In genomic region chr5:92927291-92927778, GRCh38 we compare ENCODE assay signal across 12 cellular contexts.
A peak's percentile ranks its signal among the peaks of the same experiment; 100 is the strongest.
DNase-seq lines count a peak whose midpoint lies in the region; ATAC-seq, FAIRE-seq and TF ChIP-seq lines count a peak whose summit lies in the region.
"Had no signal": no experiment of that assay in that cellular context is flagged by ENCODE, and none has a peak within 500 bp of the region (broad histone marks: within the 10 kb centered on the region; RNA-seq: fewer than 3 reads in every experiment).

No MANE protein-coding gene starts in this region.

- H3K27ac ChIP-seq in HepG2 (ENCODE audit: extremely low read length, insufficient read depth, low read length) = peak overlapping the region; percentile 76
- H3K27ac ChIP-seq in right lobe of liver = no peak overlapping the region
- H3K27ac ChIP-seq in SJCRH30 = peak overlapping the region; percentile 42

- no peaks in the 10 kb centered on the region for H3K79me2 ChIP-seq in HepG2 (ENCODE audit: insufficient read depth, low read length)

- no peak overlapping the region for H2AFZ ChIP-seq in HepG2 (ENCODE audit: low read length)

- BruUV-seq in HepG2 (replicated peaks; lab: Mats Ljungman, UMichigan) = no TSS peak

- ATAC-seq in HepG2 = peak; percentile 94
- ATAC-seq in right lobe of liver = no peak
- no peak for ATAC-seq in stimulated activated effector memory CD8-positive, alpha-beta T cell treated with anti-CD3 and anti-CD28 coated beads, Interleukin-12 subunit alpha, Interleukin-12 subunit beta, amount 100 ng/mL, for 72 hours
- no peak for ATAC-seq in HG02571 (IDR thresholded peaks at IDR 0.05; ENCODE audit: unreplicated experiment)

- TF ChIP-seq CTCF in HepG2 (CRISPR knock-in tag; IDR thresholded peaks at IDR 0.05) (no peak), right lobe of liver (IDR thresholded peaks at IDR 0.05) (no peak), kidney epithelial cell (IDR thresholded peaks at IDR 0.05; ENCODE audit: insufficient read depth, low read length, poor library complexity, severe bottlenecking) (no peak)

- H3K4me1 ChIP-seq in HepG2 (ENCODE audit: insufficient read depth, low read length) = peaks cover 79% of the 10 kb centered on the region
- no peaks in the 10 kb centered on the region for H3K4me1 ChIP-seq in right lobe of liver
- H3K4me1 ChIP-seq in SJCRH30 = peaks cover 41% of the 10 kb centered on the region

- intact Hi-C loops in HepG2 (cut with micrococcal nuclease; ENCODE audit: unreplicated experiment) (loop anchor here (1.0 to 5.0 kb wide), 3 partner anchors 17 to 655 kb away; partner anchors contain the start of genes NR2F1 and NR2F1-AS1), right lobe of liver (cut with DNase I) (no loop called here)

- in situ Hi-C loops in HepG2 (cut with HindIII; ENCODE audit: extremely low pct_ligation_motif_present, low pct_unique_long_range_greater_than_20kb) = no loop called here

- peak; percentile 90 to 96 for TF ChIP-seq EP300 in HepG2 (IDR thresholded peaks at IDR 0.05; ENCODE audit: low read depth in 2 of 2, low read length in 2 of 2)
- TF ChIP-seq EP300 in HepG2 (CRISPR knock-in tag; IDR thresholded peaks at IDR 0.05; ENCODE audit: borderline replicate concordance) = peak; percentile 98

- H3K4me3 ChIP-seq in HepG2 (replicated peaks in 1 of 3; ENCODE audit: insufficient read depth in 1 of 3, low read depth in 2 of 3, low read length in 3 of 3) = no peak overlapping the region
- no peak overlapping the region for H3K4me3 ChIP-seq in right lobe of liver
- no peak overlapping the region for H3K4me3 ChIP-seq in SJCRH30
- H3K4me3 ChIP-seq in kidney epithelial cell (ENCODE audit: low read depth, low read length) = no peak overlapping the region

- H4K20me1 ChIP-seq in HepG2 (ENCODE audit: insufficient read depth, low read length) = no peaks in the 10 kb centered on the region

- DNase-seq in HepG2 (ENCODE audit: low spot score) (peak; percentile 96), right lobe of liver (no peak), SJCRH30 (peak; percentile 87 to 94), kidney epithelial cell (ENCODE audit: low read depth) (peak; percentile 63), superior temporal gyrus (ENCODE audit: extremely low spot score) (peak; percentile 56)
- DNase-seq in stimulated activated effector memory CD8-positive, alpha-beta T cell treated with anti-CD3 and anti-CD28 coated beads, Interleukin-12 subunit alpha, Interleukin-12 subunit beta, amount 100 ng/mL, for 72 hours (ENCODE audit: low spot score in 2 of 2) = no peak
- DNase-seq in NK-92 treated with Interleukin-12 subunit alpha and Interleukin-12 subunit beta, amount 100 ng/mL, for 24 hours (lab: John Stamatoyannopoulos, UW) = no peak
- DNase-seq: activated T-cell treated with anti-CD3 and anti-CD28 coated beads for 4 hours; KG1; NCI-H1694 treated with DMSO at 0.1 percent for 48 hours; stimulated activated CD4-positive, alpha-beta T cell treated with anti-CD3 and anti-CD28 coated beads, Interleukin-2, amount 100 ng/mL, for 48 hours had no signal

- peaks cover 6% of the 10 kb centered on the region for H3K9me3 Mint-ChIP-seq in stimulated activated effector memory CD8-positive, alpha-beta T cell treated with anti-CD3 and anti-CD28 coated beads, Interleukin-12 subunit alpha, Interleukin-12 subunit beta, amount 100 ng/mL, for 72 hours

- no peak overlapping the region for H3K27ac Mint-ChIP-seq in stimulated activated effector memory CD8-positive, alpha-beta T cell treated with anti-CD3 and anti-CD28 coated beads, Interleukin-12 subunit alpha, Interleukin-12 subunit beta, amount 100 ng/mL, for 72 hours

- H3K4me3 Mint-ChIP-seq in stimulated activated effector memory CD8-positive, alpha-beta T cell treated with anti-CD3 and anti-CD28 coated beads, Interleukin-12 subunit alpha, Interleukin-12 subunit beta, amount 100 ng/mL, for 72 hours = no peak overlapping the region

- FAIRE-seq in HepG2 (lab: Jason Lieb, UNC) = peak; percentile 40

- no peak for TF ChIP-seq POLR2A in HepG2 (IDR thresholded peaks at IDR 0.05; ENCODE audit: insufficient read depth in 1 of 2, low read depth in 2 of 2, low read length in 2 of 2)
- no peak for TF ChIP-seq POLR2A in right lobe of liver (IDR thresholded peaks at IDR 0.05)

- WGBS in HepG2 (ENCODE audit: low lambda C conversion rate) = 0% methylated on average over 4 of the region's 4 CpGs
- 0% methylated on average over 1 of the region's 4 CpGs for WGBS in right lobe of liver (ENCODE audit: insufficient coverage, low coverage, low lambda C conversion rate, missing lambda C conversion rate)

- peak overlapping the region; percentile 47 for H3K4me2 ChIP-seq in HepG2 (ENCODE audit: low read depth, low read length)

- CTCF ChIA-PET in HepG2 (lab: Yijun Ruan, JAX; ENCODE audit: low intra/inter-chr PET ratio, low total read pairs) = no interaction called here

- no peaks in the 10 kb centered on the region for H3K4me1 Mint-ChIP-seq in stimulated activated effector memory CD8-positive, alpha-beta T cell treated with anti-CD3 and anti-CD28 coated beads, Interleukin-12 subunit alpha, Interleukin-12 subunit beta, amount 100 ng/mL, for 72 hours

- no peak; the same call in 1 of the 2 replicates for TF ChIP-seq RAD21 in HepG2 (CRISPR knock-in tag; IDR thresholded peaks at IDR 0.05)

- H3K36me3 Mint-ChIP-seq in stimulated activated effector memory CD8-positive, alpha-beta T cell treated with anti-CD3 and anti-CD28 coated beads, Interleukin-12 subunit alpha, Interleukin-12 subunit beta, amount 100 ng/mL, for 72 hours = no peaks in the 10 kb centered on the region

- H3K9me3 ChIP-seq in HepG2 (ENCODE audit: low read length) (no peaks in the 10 kb centered on the region), right lobe of liver (no peaks in the 10 kb centered on the region), SJCRH30 (replicated peaks) (no peaks in the 10 kb centered on the region; the same call in 1 of the 2 replicates)

- H3K9ac ChIP-seq in HepG2 (ENCODE audit: insufficient read depth, low read depth, low read length) = peak overlapping the region; percentile 33; the same call in 1 of the 2 replicates

- H3K27me3 ChIP-seq in HepG2 (ENCODE audit: control insufficient read depth in 1 of 2, insufficient read depth in 2 of 2, low read length in 2 of 2) (no peaks in the 10 kb centered on the region), right lobe of liver (no peaks in the 10 kb centered on the region), SJCRH30 (no peaks in the 10 kb centered on the region), kidney epithelial cell (ENCODE audit: control insufficient read depth, insufficient read depth, low read length) (no peaks in the 10 kb centered on the region)

- H3K36me3 ChIP-seq in HepG2 (replicated peaks in 1 of 2; ENCODE audit: control insufficient read depth in 1 of 2, insufficient read depth in 2 of 2, low read length in 2 of 2) (no peaks in the 10 kb centered on the region), right lobe of liver (no peaks in the 10 kb centered on the region), SJCRH30 (no peaks in the 10 kb centered on the region), kidney epithelial cell (ENCODE audit: control insufficient read depth, insufficient read depth, low read length) (no peaks in the 10 kb centered on the region)

- POLR2A ChIA-PET in HepG2 (lab: Yijun Ruan, JAX) = interaction anchor here (0.9 to 2.3 kb wide), 7 partner anchors 16 to 52 kb away, joined by 3 to 20 read pairs (median 4); no protein-coding TSS in a partner anchor

TF ChIP-seq in HepG2, 621 proteins besides CTCF, POLR2A, EP300 and RAD21 (continues in another document):
- TF ChIP-seq, protein P1, sequence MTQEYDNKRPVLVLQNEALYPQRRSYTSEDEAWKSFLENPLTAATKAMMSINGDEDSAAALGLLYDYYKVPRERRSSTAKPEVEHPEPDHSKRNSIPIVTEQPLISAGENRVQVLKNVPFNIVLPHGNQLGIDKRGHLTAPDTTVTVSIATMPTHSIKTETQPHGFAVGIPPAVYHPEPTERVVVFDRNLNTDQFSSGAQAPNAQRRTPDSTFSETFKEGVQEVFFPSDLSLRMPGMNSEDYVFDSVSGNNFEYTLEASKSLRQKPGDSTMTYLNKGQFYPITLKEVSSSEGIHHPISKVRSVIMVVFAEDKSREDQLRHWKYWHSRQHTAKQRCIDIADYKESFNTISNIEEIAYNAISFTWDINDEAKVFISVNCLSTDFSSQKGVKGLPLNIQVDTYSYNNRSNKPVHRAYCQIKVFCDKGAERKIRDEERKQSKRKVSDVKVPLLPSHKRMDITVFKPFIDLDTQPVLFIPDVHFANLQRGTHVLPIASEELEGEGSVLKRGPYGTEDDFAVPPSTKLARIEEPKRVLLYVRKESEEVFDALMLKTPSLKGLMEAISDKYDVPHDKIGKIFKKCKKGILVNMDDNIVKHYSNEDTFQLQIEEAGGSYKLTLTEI (CRISPR knock-in tag; conservative IDR thresholded peaks at IDR 0.05) = no peak
- TF ChIP-seq, protein P2, sequence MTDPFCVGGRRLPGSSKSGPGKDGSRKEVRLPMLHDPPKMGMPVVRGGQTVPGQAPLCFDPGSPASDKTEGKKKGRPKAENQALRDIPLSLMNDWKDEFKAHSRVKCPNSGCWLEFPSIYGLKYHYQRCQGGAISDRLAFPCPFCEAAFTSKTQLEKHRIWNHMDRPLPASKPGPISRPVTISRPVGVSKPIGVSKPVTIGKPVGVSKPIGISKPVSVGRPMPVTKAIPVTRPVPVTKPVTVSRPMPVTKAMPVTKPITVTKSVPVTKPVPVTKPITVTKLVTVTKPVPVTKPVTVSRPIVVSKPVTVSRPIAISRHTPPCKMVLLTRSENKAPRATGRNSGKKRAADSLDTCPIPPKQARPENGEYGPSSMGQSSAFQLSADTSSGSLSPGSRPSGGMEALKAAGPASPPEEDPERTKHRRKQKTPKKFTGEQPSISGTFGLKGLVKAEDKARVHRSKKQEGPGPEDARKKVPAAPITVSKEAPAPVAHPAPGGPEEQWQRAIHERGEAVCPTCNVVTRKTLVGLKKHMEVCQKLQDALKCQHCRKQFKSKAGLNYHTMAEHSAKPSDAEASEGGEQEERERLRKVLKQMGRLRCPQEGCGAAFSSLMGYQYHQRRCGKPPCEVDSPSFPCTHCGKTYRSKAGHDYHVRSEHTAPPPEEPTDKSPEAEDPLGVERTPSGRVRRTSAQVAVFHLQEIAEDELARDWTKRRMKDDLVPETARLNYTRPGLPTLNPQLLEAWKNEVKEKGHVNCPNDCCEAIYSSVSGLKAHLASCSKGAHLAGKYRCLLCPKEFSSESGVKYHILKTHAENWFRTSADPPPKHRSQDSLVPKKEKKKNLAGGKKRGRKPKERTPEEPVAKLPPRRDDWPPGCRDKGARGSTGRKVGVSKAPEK (CRISPR knock-in tag; IDR thresholded peaks at IDR 0.05; ENCODE audit: borderline replicate concordance) = peak; percentile 58; the same call in 1 of the 2 replicates
- TF ChIP-seq MTF2 (CRISPR knock-in tag; IDR thresholded peaks at IDR 0.05; ENCODE audit: borderline replicate concordance) = no peak; the same call in 1 of the 2 replicates
- TF ChIP-seq ZNF350 (CRISPR knock-in tag; IDR thresholded peaks at IDR 0.05; ENCODE audit: borderline replicate concordance, low read depth) = peak; percentile 86
- TF ChIP-seq CBX5 (CRISPR knock-in tag; IDR thresholded peaks at IDR 0.05; ENCODE audit: borderline replicate concordance) = peak; percentile 95; the same call in 1 of the 2 replicates
- no peak for TF ChIP-seq ZNF7 (CRISPR knock-in tag; IDR thresholded peaks at IDR 0.05)
- no peak; the same call in 1 of the 2 replicates for TF ChIP-seq FOXJ3 (CRISPR knock-in tag; IDR thresholded peaks at IDR 0.05; ENCODE audit: borderline replicate concordance)
- peak; percentile 55; the same call in 1 of the 2 replicates for TF ChIP-seq TRIM24 (CRISPR knock-in tag; IDR thresholded peaks at IDR 0.05)

Comparison
In these comparisons a context has a peak if more than half of its experiments do, and no peak if none do; other contexts are left out.
1. DNase-seq: peak in HepG2 (single experiment), SJCRH30 (2 of 2), kidney epithelial cell (single experiment) and superior temporal gyrus (single experiment); none in right lobe of liver (0 of 3), stimulated activated effector memory CD8-positive, alpha-beta T cell treated with anti-CD3 and anti-CD28 coated beads, Interleukin-12 subunit alpha, Interleukin-12 subunit beta, amount 100 ng/mL, for 72 hours (0 of 2) and NK-92 treated with Interleukin-12 subunit alpha and Interleukin-12 subunit beta, amount 100 ng/mL, for 24 hours (single experiment).
2. H3K27ac ChIP-seq: peak in HepG2 (single experiment) and SJCRH30 (single experiment); none in right lobe of liver (0 of 3).